ENCODE assay signal across 3 cellular contexts in genomic region chr18:22184573-22184972, GRCh38. TPM values are rescaled to one million over a fixed set of nuclear protein-coding genes. Genes with fewer than 3 reads are reported as not detected.
"Had no signal": no experiment of that assay in that cellular context is flagged by ENCODE, and none has a peak within 500 bp of the region (broad histone marks: within the 10 kb centered on the region; RNA-seq: fewer than 3 reads in every experiment).

No MANE protein-coding gene starts in this region.

RNA-seq across cellular contexts. Expression of gene GATA6, which starts 15.2 kb away (rescaled TPM):
- total RNA-seq: activated CD8-positive, alpha-beta T cell treated with anti-CD3 and anti-CD28 coated beads, Interleukin-2, amount 10 ng/mL, durations not matched to agents 7 days and 5 days; activated T-helper 1 cell treated with anti-CD3 and anti-CD28 coated beads, Interleukin-12 subunit alpha, Interleukin-12 subunit beta, Interleukin-2, Interleukin-4 antibody, amounts not matched to agents 30 ng/mL and 10 ng/mL and 1 ng/mL, durations not matched to agents 14 hours and 24 hours and 36 hours; natural killer cell treated with Interleukin-12 subunit alpha and Interleukin-12 subunit beta and Interleukin-15 and Interleukin-18, amount 100 ng/mL, for 72 hours had no signal
